1 cellular context compared by ENCODE assay signal in the genomic region with DNA sequence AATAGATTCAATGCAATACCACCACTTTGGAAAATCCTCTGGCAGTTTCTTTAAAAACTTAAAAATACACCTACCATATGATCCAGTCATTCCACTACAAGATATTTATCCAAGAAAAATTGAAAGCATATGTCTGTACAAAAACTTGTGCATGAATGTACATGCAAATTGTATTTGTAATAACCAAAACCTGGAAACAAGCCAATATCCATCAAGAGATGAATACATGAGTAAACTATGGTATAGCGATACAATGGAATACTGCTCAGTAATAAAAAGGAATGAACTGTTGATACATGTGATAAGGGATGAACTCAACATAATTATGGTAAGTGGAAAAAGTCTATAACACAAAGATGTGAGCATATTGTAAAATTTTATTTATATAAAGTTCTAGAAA.
TF ChIP-seq lines count a peak whose summit lies in the region.

No MANE protein-coding gene starts in this region.

TF ChIP-seq in K562, 482 proteins besides CTCF, POLR2A, EP300 and RAD21:
- TF ChIP-seq XRCC4 (IDR thresholded peaks at IDR 0.05; ENCODE audit: extremely low read depth, insufficient read depth, insufficient read length), result no peak
- TF ChIP-seq NFIC (IDR thresholded peaks at IDR 0.05), result peak; percentile 73
